ENCODE assay signal across 8 cellular contexts in genomic region chr2:119223521-119224390, GRCh38. TPM values are rescaled to one million over a fixed set of nuclear protein-coding genes. Genes with fewer than 3 reads are reported as not detected.
DNase-seq lines count a peak whose midpoint lies in the region; ATAC-seq, FAIRE-seq and TF ChIP-seq lines count a peak whose summit lies in the region.

Gene STEAP3 (plus strand): TSS chr2:119223834. CDS start chr2:119231013, 7,179 bp downstream.

- peak within 1 kb of the TSS; percentile 27 to 32 for H3K27ac ChIP-seq in small intestine (ENCODE audit: low read depth in 1 of 2, low read length in 1 of 2)

- H3K4me3 ChIP-seq in bronchial epithelial cell (ENCODE audit: low read depth, low read length) (peak within 1 kb of the TSS; percentile 80), small intestine (ENCODE audit: low read depth in 1 of 2, low read length in 2 of 2) (peak within 1 kb of the TSS; percentile 34 to 63)

- peak; percentile 68 for ATAC-seq in GM19395 (IDR thresholded peaks at IDR 0.05; ENCODE audit: unreplicated experiment)
- ATAC-seq in HG03354 (IDR thresholded peaks at IDR 0.05; ENCODE audit: poor library complexity, severe bottlenecking, unreplicated experiment): peak; percentile 78

- H3K27me3 ChIP-seq in bronchial epithelial cell (ENCODE audit: control insufficient read depth, insufficient read depth, low read length) (no peaks in the 10 kb centered on the region), small intestine (ENCODE audit: control insufficient read depth in 2 of 2, insufficient read depth in 2 of 2, low read length in 2 of 2) (no peaks in the 10 kb centered on the region)

- H3K9me3 ChIP-seq in small intestine (ENCODE audit: control insufficient read depth, low read depth): no peaks in the 10 kb centered on the region

- FAIRE-seq in bronchial epithelial cell (lab: Jason Lieb, UNC): no peak
- no peak for FAIRE-seq in small intestine (lab: Jason Lieb, UNC)

- H3K4me1 ChIP-seq in small intestine (ENCODE audit: control insufficient read depth in 2 of 2, insufficient read depth in 1 of 2, low read depth in 1 of 2, low read length in 1 of 2): no peaks in the 10 kb centered on the region

- 0 to 1% (median 1%) methylated on average over 54 to 89 of the region's 89 CpGs for WGBS in small intestine, 3 donors

- H3K36me3 ChIP-seq in bronchial epithelial cell (ENCODE audit: control insufficient read depth, insufficient read depth, low read length) (peaks cover 5% of the 10 kb centered on the region), small intestine (ENCODE audit: control insufficient read depth in 2 of 2, insufficient read depth in 2 of 2, low read length in 2 of 2) (no peaks in the 10 kb centered on the region)

- DNase-seq in ELF-1 (ENCODE audit: low read depth, low spot score) (peak; percentile 91), NOMO-1 treated with DMSO at 0.1 percent for 48 hours (lab: John Stamatoyannopoulos, UW; ENCODE audit: unreplicated experiment) (peak; percentile 77), bronchial epithelial cell (ENCODE audit: low read depth) (peak; percentile 22), islet precursor cell (peak; percentile 96), small intestine (peak; percentile 70), dedifferentiated amniotic fluid mesenchymal stem cell (ENCODE audit: extremely low spot score) (no peak)

- TF ChIP-seq CTCF in bronchial epithelial cell (IDR thresholded peaks at IDR 0.05; ENCODE audit: insufficient read depth, low read length, severe bottlenecking): no peak

RNA-seq across cellular contexts. Expression of gene STEAP3, which starts in this region (rescaled TPM):
- total RNA-seq in bronchial epithelial cell: 8.1 and 11.8 TPM in 2 replicates
- 10 to 100 TPM in 1 of 3 donors, 1 to 10 TPM in 2; 1.3 to 19.2 (median 5.1) TPM for polyA plus RNA-seq in small intestine
